ENCODE assay signal across 13 cellular contexts in genomic region chr11:8531312-8531711, GRCh38.
DNase-seq lines count a peak whose midpoint lies in the region; ATAC-seq and TF ChIP-seq lines count a peak whose summit lies in the region.
"Had no signal": no experiment of that assay in that cellular context is flagged by ENCODE, and none has a peak within 500 bp of the region (broad histone marks: within the 10 kb centered on the region; RNA-seq: fewer than 3 reads in every experiment).

No MANE protein-coding gene starts in this region.

- H3K4me1 Mint-ChIP-seq in activated B cell treated with CpG ODN at 0.5 μM for 24 hours, result peaks cover 52% of the 10 kb centered on the region

- no peak for TF ChIP-seq CTCF in activated B cell treated with CpG ODN at 0.5 μM for 24 hours (IDR thresholded peaks at IDR 0.05)

- H3K27ac Mint-ChIP-seq in activated B cell treated with CpG ODN at 0.5 μM for 24 hours, result peak overlapping the region; percentile 90
- H3K27ac Mint-ChIP-seq: activated naive CD8-positive, alpha-beta T cell had no signal

- no peaks in the 10 kb centered on the region for H3K36me3 Mint-ChIP-seq in activated B cell treated with CpG ODN at 0.5 μM for 24 hours (ENCODE audit: low read depth)

- DNase-seq in NCI-H1417 (lab: John Stamatoyannopoulos, UW) (peak; percentile 49 to 86 (median 85)), NCI-H1417 treated with DMSO at 0.1 percent for 48 hours (lab: John Stamatoyannopoulos, UW) (no peak), NCI-H2196 (lab: John Stamatoyannopoulos, UW; ENCODE audit: unreplicated experiment) (peak; percentile 51), activated B cell treated with CpG ODN at 0.5 μM for 24 hours (no peak), skeletal muscle cell (ENCODE audit: low read depth) (peak; percentile 12), NOMO-1 treated with dmso at 0.1 percent for 144 hours (lab: John Stamatoyannopoulos, UW; ENCODE audit: unreplicated experiment) (no peak), iPS-NIHi7 (ENCODE audit: extremely low spot score) (no peak)
- DNase-seq in stimulated activated CD4-positive, alpha-beta T cell treated with anti-CD3 and anti-CD28 coated beads, Interleukin-1b, Interleukin-23, amount 100 ng/mL, for 48 hours, result no peak
- DNase-seq: activated CD4-positive, alpha-beta T cell treated with anti-CD3 and anti-CD28 coated beads, Interleukin-2, amount 50 U/mL, for 4 hours had no signal

- intact Hi-C loops in activated B cell treated with CpG ODN at 0.5 μM for 24 hours (cut with micrococcal nuclease), result no loop called here

- no peaks in the 10 kb centered on the region for H3K9me3 Mint-ChIP-seq in activated B cell treated with CpG ODN at 0.5 μM for 24 hours

- POLR2A ChIA-PET in activated B cell treated with CpG ODN at 0.5 μM for 24 hours (lab: Charles Lee), result interaction anchor here (0.6 to 1.5 kb wide), 2 partner anchors 65 to 325 kb away, joined by 4 to 10 read pairs; no protein-coding TSS in a partner anchor

- peak overlapping the region; percentile 38 for H3K4me3 Mint-ChIP-seq in activated B cell treated with CpG ODN at 0.5 μM for 24 hours
- H3K4me3 Mint-ChIP-seq: activated naive CD8-positive, alpha-beta T cell had no signal

- no peaks in the 10 kb centered on the region for H3K27me3 Mint-ChIP-seq in activated B cell treated with CpG ODN at 0.5 μM for 24 hours

- CTCF ChIA-PET in activated B cell treated with CpG ODN at 0.5 μM for 24 hours (lab: Charles Lee), result interaction anchor here (1.8 kb wide), 1 partner anchor 35 kb away, joined by 5 read pairs; no protein-coding TSS in a partner anchor

- ATAC-seq in activated B cell treated with CpG ODN at 0.5 μM for 24 hours (ENCODE audit: low read depth), result no peak
- ATAC-seq: K562 had no signal

- H3K4me3 ChIP-seq in skeletal muscle cell (ENCODE audit: low read depth, low read length), result no peak overlapping the region
- H3K4me3 ChIP-seq: K562, prostate gland, SJSA1 had no signal

Comparison
In these comparisons a context has a peak if more than half of its experiments do, and no peak if none do; other contexts are left out.
1. DNase-seq: peak in NCI-H1417 (3 of 3), NCI-H2196 (single experiment) and skeletal muscle cell (single experiment); none in NCI-H1417 treated with DMSO at 0.1 percent for 48 hours (single experiment), activated B cell treated with CpG ODN at 0.5 μM for 24 hours (single experiment), NOMO-1 treated with dmso at 0.1 percent for 144 hours (single experiment), stimulated activated CD4-positive, alpha-beta T cell treated with anti-CD3 and anti-CD28 coated beads, Interleukin-1b, Interleukin-23, amount 100 ng/mL, for 48 hours (single experiment) and iPS-NIHi7 (single experiment).